In the genomic region with DNA sequence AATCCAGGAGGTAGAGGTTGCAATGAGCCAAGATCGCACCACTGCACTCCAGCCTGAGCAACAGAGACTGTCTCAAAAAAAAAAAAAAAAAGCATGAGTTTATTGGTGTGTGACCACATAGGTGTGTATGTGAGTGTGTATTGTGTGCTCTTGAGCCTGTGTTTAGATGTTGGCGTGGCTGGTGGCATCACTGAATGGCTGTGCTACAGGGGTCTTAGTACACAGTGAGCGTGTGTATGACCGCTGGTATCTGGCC, we compare ENCODE assay signal across 1 cellular context.
TF ChIP-seq lines count a peak whose summit lies in the region.

No MANE protein-coding gene starts in this region.

TF ChIP-seq in K562, 482 proteins besides CTCF, POLR2A, EP300 and RAD21 (continued from another document):
- TF ChIP-seq, protein P1, sequence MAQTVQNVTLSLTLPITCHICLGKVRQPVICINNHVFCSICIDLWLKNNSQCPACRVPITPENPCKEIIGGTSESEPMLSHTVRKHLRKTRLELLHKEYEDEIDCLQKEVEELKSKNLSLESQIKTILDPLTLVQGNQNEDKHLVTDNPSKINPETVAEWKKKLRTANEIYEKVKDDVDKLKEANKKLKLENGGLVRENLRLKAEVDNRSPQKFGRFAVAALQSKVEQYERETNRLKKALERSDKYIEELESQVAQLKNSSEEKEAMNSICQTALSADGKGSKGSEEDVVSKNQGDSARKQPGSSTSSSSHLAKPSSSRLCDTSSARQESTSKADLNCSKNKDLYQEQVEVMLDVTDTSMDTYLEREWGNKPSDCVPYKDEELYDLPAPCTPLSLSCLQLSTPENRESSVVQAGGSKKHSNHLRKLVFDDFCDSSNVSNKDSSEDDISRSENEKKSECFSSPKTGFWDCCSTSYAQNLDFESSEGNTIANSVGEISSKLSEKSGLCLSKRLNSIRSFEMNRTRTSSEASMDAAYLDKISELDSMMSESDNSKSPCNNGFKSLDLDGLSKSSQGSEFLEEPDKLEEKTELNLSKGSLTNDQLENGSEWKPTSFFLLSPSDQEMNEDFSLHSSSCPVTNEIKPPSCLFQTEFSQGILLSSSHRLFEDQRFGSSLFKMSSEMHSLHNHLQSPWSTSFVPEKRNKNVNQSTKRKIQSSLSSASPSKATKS (CRISPR knock-in tag; IDR thresholded peaks at IDR 0.05) = no peak
- TF ChIP-seq NR1H2 (CRISPR knock-in tag; IDR thresholded peaks at IDR 0.05) (0 out of 2 replicates have a peak, but pooled peaks have one; percentile 30), SMAD1 (IDR thresholded peaks at IDR 0.05; ENCODE audit: low read depth, low read length, partially characterized antibody) (no peak), JUN (IDR thresholded peaks at IDR 0.05; ENCODE audit: borderline replicate concordance, low read depth, low read length) (no peak), JUN (CRISPR knock-in tag; IDR thresholded peaks at IDR 0.05; ENCODE audit: borderline replicate concordance) (0 out of 2 replicates have a peak, but pooled peaks have one; percentile 76)
TF ChIP-seq in K562: peak in this region for 13.
